In the genomic region with DNA sequence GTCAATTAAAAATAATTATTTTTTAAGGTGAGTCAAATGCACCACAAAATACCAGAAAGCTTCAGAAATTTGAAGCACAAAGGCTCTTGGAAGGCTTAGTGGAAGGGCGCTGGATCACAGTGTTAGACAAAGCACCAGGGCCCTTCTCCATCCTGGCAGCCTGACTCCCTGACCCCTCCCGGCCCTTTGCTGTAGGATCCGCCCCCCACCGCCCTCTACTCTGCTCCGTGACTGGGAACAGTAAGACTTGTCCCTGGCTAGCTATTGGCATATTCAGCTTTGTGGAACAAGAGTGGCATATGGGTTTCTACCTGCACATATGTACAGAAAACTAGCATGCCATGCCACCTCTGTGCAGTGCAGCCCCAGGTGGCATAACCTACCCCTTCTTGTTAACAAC, we compare ENCODE assay signal across 1 cellular context.
TF ChIP-seq lines count a peak whose summit lies in the region.

No MANE protein-coding gene starts in this region.

TF ChIP-seq in GM23338, 12 proteins besides CTCF, POLR2A, EP300 and RAD21 (continued from another document):
- TF ChIP-seq, protein P1, sequence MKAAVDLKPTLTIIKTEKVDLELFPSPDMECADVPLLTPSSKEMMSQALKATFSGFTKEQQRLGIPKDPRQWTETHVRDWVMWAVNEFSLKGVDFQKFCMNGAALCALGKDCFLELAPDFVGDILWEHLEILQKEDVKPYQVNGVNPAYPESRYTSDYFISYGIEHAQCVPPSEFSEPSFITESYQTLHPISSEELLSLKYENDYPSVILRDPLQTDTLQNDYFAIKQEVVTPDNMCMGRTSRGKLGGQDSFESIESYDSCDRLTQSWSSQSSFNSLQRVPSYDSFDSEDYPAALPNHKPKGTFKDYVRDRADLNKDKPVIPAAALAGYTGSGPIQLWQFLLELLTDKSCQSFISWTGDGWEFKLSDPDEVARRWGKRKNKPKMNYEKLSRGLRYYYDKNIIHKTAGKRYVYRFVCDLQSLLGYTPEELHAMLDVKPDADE (IDR thresholded peaks at IDR 0.05): no peak
- TF ChIP-seq EZH2phosphoT487 (IDR thresholded peaks at IDR 0.05; ENCODE audit: unreplicated experiment) (no peak), POLR2AphosphoS5 (IDR thresholded peaks at IDR 0.05; ENCODE audit: low read depth) (no peak), ZNF114 (CRISPR knock-in tag; IDR thresholded peaks at IDR 0.05) (no peak), NANOG (IDR thresholded peaks at IDR 0.05; ENCODE audit: borderline replicate concordance) (no peak), EZH2 (IDR thresholded peaks at IDR 0.05; ENCODE audit: low read depth, unreplicated experiment) (no peak), JUNB (IDR thresholded peaks at IDR 0.05; ENCODE audit: unreplicated experiment) (no peak)
- TF ChIP-seq, protein P2, sequence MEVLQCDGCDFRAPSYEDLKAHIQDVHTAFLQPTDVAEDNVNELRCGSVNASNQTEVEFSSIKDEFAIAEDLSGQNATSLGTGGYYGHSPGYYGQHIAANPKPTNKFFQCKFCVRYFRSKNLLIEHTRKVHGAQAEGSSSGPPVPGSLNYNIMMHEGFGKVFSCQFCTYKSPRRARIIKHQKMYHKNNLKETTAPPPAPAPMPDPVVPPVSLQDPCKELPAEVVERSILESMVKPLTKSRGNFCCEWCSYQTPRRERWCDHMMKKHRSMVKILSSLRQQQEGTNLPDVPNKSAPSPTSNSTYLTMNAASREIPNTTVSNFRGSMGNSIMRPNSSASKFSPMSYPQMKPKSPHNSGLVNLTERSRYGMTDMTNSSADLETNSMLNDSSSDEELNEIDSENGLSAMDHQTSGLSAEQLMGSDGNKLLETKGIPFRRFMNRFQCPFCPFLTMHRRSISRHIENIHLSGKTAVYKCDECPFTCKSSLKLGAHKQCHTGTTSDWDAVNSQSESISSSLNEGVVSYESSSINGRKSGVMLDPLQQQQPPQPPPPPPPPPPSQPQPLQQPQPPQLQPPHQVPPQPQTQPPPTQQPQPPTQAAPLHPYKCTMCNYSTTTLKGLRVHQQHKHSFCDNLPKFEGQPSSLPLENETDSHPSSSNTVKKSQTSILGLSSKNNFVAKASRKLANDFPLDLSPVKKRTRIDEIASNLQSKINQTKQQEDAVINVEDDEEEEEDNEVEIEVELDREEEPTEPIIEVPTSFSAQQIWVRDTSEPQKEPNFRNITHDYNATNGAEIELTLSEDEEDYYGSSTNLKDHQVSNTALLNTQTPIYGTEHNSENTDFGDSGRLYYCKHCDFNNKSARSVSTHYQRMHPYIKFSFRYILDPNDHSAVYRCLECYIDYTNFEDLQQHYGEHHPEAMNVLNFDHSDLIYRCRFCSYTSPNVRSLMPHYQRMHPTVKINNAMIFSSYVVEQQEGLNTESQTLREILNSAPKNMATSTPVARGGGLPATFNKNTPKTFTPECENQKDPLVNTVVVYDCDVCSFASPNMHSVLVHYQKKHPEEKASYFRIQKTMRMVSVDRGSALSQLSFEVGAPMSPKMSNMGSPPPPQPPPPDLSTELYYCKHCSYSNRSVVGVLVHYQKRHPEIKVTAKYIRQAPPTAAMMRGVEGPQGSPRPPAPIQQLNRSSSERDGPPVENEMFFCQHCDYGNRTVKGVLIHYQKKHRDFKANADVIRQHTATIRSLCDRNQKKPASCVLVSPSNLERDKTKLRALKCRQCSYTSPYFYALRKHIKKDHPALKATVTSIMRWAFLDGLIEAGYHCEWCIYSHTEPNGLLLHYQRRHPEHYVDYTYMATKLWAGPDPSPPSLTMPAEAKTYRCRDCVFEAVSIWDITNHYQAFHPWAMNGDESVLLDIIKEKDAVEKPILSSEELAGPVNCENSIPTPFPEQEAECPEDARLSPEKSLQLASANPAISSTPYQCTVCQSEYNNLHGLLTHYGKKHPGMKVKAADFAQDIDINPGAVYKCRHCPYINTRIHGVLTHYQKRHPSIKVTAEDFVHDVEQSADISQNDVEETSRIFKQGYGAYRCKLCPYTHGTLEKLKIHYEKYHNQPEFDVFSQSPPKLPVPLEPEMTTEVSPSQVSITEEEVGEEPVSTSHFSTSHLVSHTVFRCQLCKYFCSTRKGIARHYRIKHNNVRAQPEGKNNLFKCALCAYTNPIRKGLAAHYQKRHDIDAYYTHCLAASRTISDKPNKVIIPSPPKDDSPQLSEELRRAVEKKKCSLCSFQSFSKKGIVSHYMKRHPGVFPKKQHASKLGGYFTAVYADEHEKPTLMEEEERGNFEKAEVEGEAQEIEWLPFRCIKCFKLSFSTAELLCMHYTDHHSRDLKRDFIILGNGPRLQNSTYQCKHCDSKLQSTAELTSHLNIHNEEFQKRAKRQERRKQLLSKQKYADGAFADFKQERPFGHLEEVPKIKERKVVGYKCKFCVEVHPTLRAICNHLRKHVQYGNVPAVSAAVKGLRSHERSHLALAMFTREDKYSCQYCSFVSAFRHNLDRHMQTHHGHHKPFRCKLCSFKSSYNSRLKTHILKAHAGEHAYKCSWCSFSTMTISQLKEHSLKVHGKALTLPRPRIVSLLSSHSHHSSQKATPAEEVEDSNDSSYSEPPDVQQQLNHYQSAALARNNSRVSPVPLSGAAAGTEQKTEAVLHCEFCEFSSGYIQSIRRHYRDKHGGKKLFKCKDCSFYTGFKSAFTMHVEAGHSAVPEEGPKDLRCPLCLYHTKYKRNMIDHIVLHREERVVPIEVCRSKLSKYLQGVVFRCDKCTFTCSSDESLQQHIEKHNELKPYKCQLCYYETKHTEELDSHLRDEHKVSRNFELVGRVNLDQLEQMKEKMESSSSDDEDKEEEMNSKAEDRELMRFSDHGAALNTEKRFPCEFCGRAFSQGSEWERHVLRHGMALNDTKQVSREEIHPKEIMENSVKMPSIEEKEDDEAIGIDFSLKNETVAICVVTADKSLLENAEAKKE (CRISPR knock-in tag; IDR thresholded peaks at IDR 0.05): no peak
TF ChIP-seq in GM23338: peak in this region for 0.
